21 cellular contexts compared by ENCODE assay signal in the genomic region with DNA sequence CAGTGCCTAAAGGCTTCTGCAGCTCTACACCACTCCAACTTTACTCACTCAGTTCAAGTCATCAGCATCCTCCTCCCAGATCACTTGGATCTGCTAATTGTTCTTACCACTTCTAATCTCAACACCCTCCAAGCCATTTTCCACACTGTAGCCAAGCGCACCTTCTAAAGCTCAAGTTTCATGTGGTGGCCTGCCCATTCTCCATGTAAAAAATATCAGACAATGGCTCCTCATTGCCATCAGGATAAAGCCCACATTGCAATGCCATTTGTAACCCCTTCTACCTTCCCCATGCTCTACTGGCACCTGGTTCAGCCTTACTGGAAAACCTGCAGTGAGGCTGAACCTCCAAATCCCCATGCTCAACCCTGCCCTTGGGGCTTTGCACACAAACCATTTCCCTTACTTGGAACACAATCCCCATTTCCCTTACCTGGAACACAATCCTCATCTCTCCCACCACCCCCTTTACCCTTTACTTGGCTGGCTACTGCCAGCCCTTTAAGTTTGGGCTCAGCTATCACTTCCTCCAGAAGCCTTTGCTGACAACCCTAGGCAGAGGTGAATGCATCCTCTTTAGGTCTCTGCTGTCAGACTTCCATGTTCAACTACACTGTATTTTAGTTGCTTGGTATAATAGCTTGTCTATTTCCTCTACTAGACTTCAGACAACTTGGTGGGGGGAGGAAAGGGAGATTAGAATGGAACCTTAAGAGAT.
"Had no signal": no experiment of that assay in that cellular context is flagged by ENCODE, and none has a peak within 500 bp of the region (broad histone marks: within the 10 kb centered on the region; RNA-seq: fewer than 3 reads in every experiment).

No MANE protein-coding gene starts in this region.

- H3K4me3 Mint-ChIP-seq: activated CD4-positive, alpha-beta memory T cell treated with anti-CD3 and anti-CD28 coated beads, Interleukin-2, amount 10 ng/mL, durations not matched to agents 7 days and 5 days; activated CD4-positive, alpha-beta T cell treated with anti-CD3 and anti-CD28 coated beads, Interleukin-2, amount 10 ng/mL, durations not matched to agents 24 days and 14 days; activated naive CD4-positive, alpha-beta T cell treated with anti-CD3 and anti-CD28 coated beads for 36 hours; activated naive CD8-positive, alpha-beta T cell treated with anti-CD3 and anti-CD28 coated beads, Interleukin-2, amount 10 ng/mL, durations not matched to agents 7 days and 5 days; activated T-cell treated with anti-CD3 and anti-CD28 coated beads, Interleukin-2, amount 50 U/mL, for 72 hours; dendritic cell treated with granulocyte-macrophage colony-stimulating factor and Interleukin-4, amounts not matched to agents 40 ng/mL and 50 ng/mL, for 4 days; immature natural killer cell; memory B cell had no signal

- DNase-seq: activated CD4-positive, alpha-beta memory T cell treated with anti-CD3 and anti-CD28 coated beads, Interleukin-2, amount 10 ng/mL, durations not matched to agents 7 days and 5 days; activated CD4-positive, alpha-beta T cell treated with anti-CD3 and anti-CD28 coated beads, Interleukin-2, amount 10 ng/mL, durations not matched to agents 24 days and 14 days; activated effector memory CD4-positive, alpha-beta T cell treated with Interleukin-2 at 50 U/mL for 16 hours; activated naive CD4-positive, alpha-beta T cell treated with anti-CD3 and anti-CD28 coated beads for 36 hours; activated naive CD8-positive, alpha-beta T cell treated with anti-CD3 and anti-CD28 coated beads, Interleukin-2, amount 10 ng/mL, durations not matched to agents 7 days and 5 days; activated T-cell treated with anti-CD3 and anti-CD28 coated beads, Interleukin-2, amount 50 U/mL, for 72 hours; amniotic stem cell; effector CD4-positive, alpha-beta T cell; erythroblast; foreskin melanocyte; immature natural killer cell; mucosa of descending colon; retina; stimulated activated CD4-positive, alpha-beta T cell treated with anti-CD3 and anti-CD28 coated beads, Interleukin-2, amount 100 ng/mL, for 48 hours; stimulated activated CD8-positive, alpha-beta memory T cell treated with anti-CD3 and anti-CD28 coated beads, Interleukin-4, amount 100 ng/mL, for 48 hours; stimulated activated naive CD4-positive, alpha-beta T cell treated with Interleukin-2 at 50 U/mL for 16 hours; thyroid gland had no signal

- H3K27ac ChIP-seq: thyroid gland had no signal

- H3K36me3 ChIP-seq: thyroid gland had no signal

- H3K9me3 Mint-ChIP-seq: activated CD4-positive, alpha-beta memory T cell treated with anti-CD3 and anti-CD28 coated beads, Interleukin-2, amount 10 ng/mL, durations not matched to agents 7 days and 5 days; activated CD4-positive, alpha-beta T cell treated with anti-CD3 and anti-CD28 coated beads, Interleukin-2, amount 10 ng/mL, durations not matched to agents 24 days and 14 days; activated naive CD4-positive, alpha-beta T cell treated with anti-CD3 and anti-CD28 coated beads for 36 hours; activated naive CD8-positive, alpha-beta T cell treated with anti-CD3 and anti-CD28 coated beads, Interleukin-2, amount 10 ng/mL, durations not matched to agents 7 days and 5 days; activated T-cell treated with anti-CD3 and anti-CD28 coated beads, Interleukin-2, amount 50 U/mL, for 72 hours; dendritic cell treated with granulocyte-macrophage colony-stimulating factor and Interleukin-4, amounts not matched to agents 40 ng/mL and 50 ng/mL, for 4 days; immature natural killer cell; memory B cell had no signal

- H3K27me3 ChIP-seq: thyroid gland had no signal

- H3K27me3 Mint-ChIP-seq: activated CD4-positive, alpha-beta memory T cell treated with anti-CD3 and anti-CD28 coated beads, Interleukin-2, amount 10 ng/mL, durations not matched to agents 7 days and 5 days; dendritic cell treated with granulocyte-macrophage colony-stimulating factor and Interleukin-4, amounts not matched to agents 40 ng/mL and 50 ng/mL, for 4 days; progenitor cell of endocrine pancreas had no signal

- ATAC-seq: activated CD4-positive, CD25-positive, alpha-beta regulatory T cell treated with anti-CD3 and anti-CD28 coated beads, Interleukin-2, amount 50 U/mL, for 24 hours; activated T-cell treated with anti-CD3 and anti-CD28 coated beads, Interleukin-2, amount 50 U/mL, for 72 hours; mucosa of descending colon had no signal

- H3K36me3 Mint-ChIP-seq: activated naive CD8-positive, alpha-beta T cell treated with anti-CD3 and anti-CD28 coated beads, Interleukin-2, amount 10 ng/mL, durations not matched to agents 7 days and 5 days; immature natural killer cell; memory B cell had no signal

- H3K4me1 ChIP-seq: thyroid gland had no signal

- H3K4me3 ChIP-seq: mucosa of descending colon, thyroid gland had no signal

- H3K4me1 Mint-ChIP-seq: activated CD4-positive, alpha-beta memory T cell treated with anti-CD3 and anti-CD28 coated beads, Interleukin-2, amount 10 ng/mL, durations not matched to agents 7 days and 5 days; activated CD4-positive, alpha-beta T cell treated with anti-CD3 and anti-CD28 coated beads, Interleukin-2, amount 10 ng/mL, durations not matched to agents 24 days and 14 days; activated naive CD8-positive, alpha-beta T cell treated with anti-CD3 and anti-CD28 coated beads, Interleukin-2, amount 10 ng/mL, durations not matched to agents 7 days and 5 days; immature natural killer cell; memory B cell had no signal

- H3K27ac Mint-ChIP-seq: activated CD4-positive, alpha-beta memory T cell treated with anti-CD3 and anti-CD28 coated beads, Interleukin-2, amount 10 ng/mL, durations not matched to agents 7 days and 5 days; activated CD4-positive, alpha-beta T cell treated with anti-CD3 and anti-CD28 coated beads, Interleukin-2, amount 10 ng/mL, durations not matched to agents 24 days and 14 days; activated naive CD4-positive, alpha-beta T cell treated with anti-CD3 and anti-CD28 coated beads for 36 hours; activated naive CD8-positive, alpha-beta T cell treated with anti-CD3 and anti-CD28 coated beads, Interleukin-2, amount 10 ng/mL, durations not matched to agents 7 days and 5 days; activated T-cell treated with anti-CD3 and anti-CD28 coated beads, Interleukin-2, amount 50 U/mL, for 72 hours; dendritic cell treated with granulocyte-macrophage colony-stimulating factor and Interleukin-4, amounts not matched to agents 40 ng/mL and 50 ng/mL, for 4 days; immature natural killer cell; memory B cell had no signal

- H3K9me3 ChIP-seq: mucosa of descending colon, thyroid gland had no signal
